Comparison of ENCODE assay signal across 9 cellular contexts in genomic region chr9:21591221-21592062, GRCh38.
A peak's percentile ranks its signal among the peaks of the same experiment; 100 is the strongest.
DNase-seq lines count a peak whose midpoint lies in the region; TF ChIP-seq lines count a peak whose summit lies in the region.
"Had no signal": no experiment of that assay in that cellular context is flagged by ENCODE, and none has a peak within 500 bp of the region (broad histone marks: within the 10 kb centered on the region; RNA-seq: fewer than 3 reads in every experiment).

No MANE protein-coding gene starts in this region.

- H3K9me3 ChIP-seq in hepatocyte (ENCODE audit: low read depth) = no peaks in the 10 kb centered on the region

- peak overlapping the region; percentile 75 for H3K27ac Mint-ChIP-seq in activated naive CD4-positive, alpha-beta T cell treated with anti-CD3 and anti-CD28 coated beads, Interleukin-2, amount 50 U/mL, for 24 hours

- no peaks in the 10 kb centered on the region for H3K9me3 Mint-ChIP-seq in activated naive CD4-positive, alpha-beta T cell treated with anti-CD3 and anti-CD28 coated beads, Interleukin-2, amount 50 U/mL, for 24 hours

- H3K79me2 ChIP-seq in hepatocyte = no peaks in the 10 kb centered on the region

- no peaks in the 10 kb centered on the region for H3K4me1 ChIP-seq in hepatocyte (ENCODE audit: insufficient read depth)

- no peaks in the 10 kb centered on the region for H3K27me3 Mint-ChIP-seq in activated naive CD4-positive, alpha-beta T cell treated with anti-CD3 and anti-CD28 coated beads, Interleukin-2, amount 50 U/mL, for 24 hours

- H3K9me2 ChIP-seq in hepatocyte (replicated peaks; ENCODE audit: insufficient read depth) = no peaks in the 10 kb centered on the region

- TF ChIP-seq CTCF in hepatocyte (IDR thresholded peaks at IDR 0.05; ENCODE audit: poor library complexity) = no peak

- H3K4me3 Mint-ChIP-seq in activated naive CD4-positive, alpha-beta T cell treated with anti-CD3 and anti-CD28 coated beads, Interleukin-2, amount 50 U/mL, for 24 hours = peak overlapping the region; percentile 71

- 43% methylated on average over 5 of the region's 5 CpGs for WGBS in hepatocyte (ENCODE audit: low lambda C conversion rate, missing lambda C conversion rate)

- H3K36me3 Mint-ChIP-seq in activated naive CD4-positive, alpha-beta T cell treated with anti-CD3 and anti-CD28 coated beads, Interleukin-2, amount 50 U/mL, for 24 hours = no peaks in the 10 kb centered on the region

- no peaks in the 10 kb centered on the region for H3K36me3 ChIP-seq in hepatocyte (replicated peaks; ENCODE audit: insufficient read depth, low read depth)

- H3K4me3 ChIP-seq in hepatocyte = no peak overlapping the region

- H4K20me1 ChIP-seq in hepatocyte (ENCODE audit: insufficient read depth, poor library complexity, severe bottlenecking) = no peaks in the 10 kb centered on the region

- DNase-seq in activated gamma-delta T cell treated with Interleukin-2 at 50 U/mL for 16 hours = peak; percentile 23
- DNase-seq in activated gamma-delta T cell (lab: John Stamatoyannopoulos, UW) = no peak
- peak; percentile 67 for DNase-seq in OCI-M1 (lab: John Stamatoyannopoulos, UW)
- DNase-seq in hepatocyte (ENCODE audit: low spot score) = peak; percentile 85
- DNase-seq in stimulated activated CD4-positive, alpha-beta T cell treated with anti-CD3 and anti-CD28 coated beads, Interleukin-4, amount 100 ng/mL, for 1 hour = peak; percentile 48
- DNase-seq in NCI-H446 treated with DMSO at 0.1 percent for 48 hours (lab: John Stamatoyannopoulos, UW) = no peak
- DNase-seq in NCI-H1436 (lab: John Stamatoyannopoulos, UW) = no peak

- peak overlapping the region; percentile 59 for H3K27ac ChIP-seq in hepatocyte
- H3K27ac ChIP-seq: C4-2B had no signal

- H3K27me3 ChIP-seq in hepatocyte = no peaks in the 10 kb centered on the region

- no peak overlapping the region for H2AFZ ChIP-seq in hepatocyte

- peaks cover 44% of the 10 kb centered on the region for H3K4me1 Mint-ChIP-seq in activated naive CD4-positive, alpha-beta T cell treated with anti-CD3 and anti-CD28 coated beads, Interleukin-2, amount 50 U/mL, for 24 hours

- H3K4me2 ChIP-seq in hepatocyte = no peak overlapping the region

Comparison
In these comparisons a context has a peak if more than half of its experiments do, and no peak if none do; other contexts are left out.
1. DNase-seq: peak in activated gamma-delta T cell treated with Interleukin-2 at 50 U/mL for 16 hours (single experiment), OCI-M1 (single experiment), hepatocyte (single experiment) and stimulated activated CD4-positive, alpha-beta T cell treated with anti-CD3 and anti-CD28 coated beads, Interleukin-4, amount 100 ng/mL, for 1 hour (single experiment); none in activated gamma-delta T cell (single experiment), NCI-H446 treated with DMSO at 0.1 percent for 48 hours (single experiment) and NCI-H1436 (single experiment).